8 cellular contexts compared by ENCODE assay signal in genomic region chr2:24972315-24972958, GRCh38. TPM values are rescaled to one million over a fixed set of nuclear protein-coding genes. Genes with fewer than 3 reads are reported as not detected.
DNase-seq lines count a peak whose midpoint lies in the region; ATAC-seq, FAIRE-seq and TF ChIP-seq lines count a peak whose summit lies in the region.

No MANE protein-coding gene starts in this region.

- no peaks in the 10 kb centered on the region for H3K27me3 Mint-ChIP-seq in H9 (ENCODE audit: low read depth)
- H3K27me3 Mint-ChIP-seq in activated naive CD4-positive, alpha-beta T cell treated with anti-CD3 and anti-CD28 coated beads for 36 hours (ENCODE audit: low read depth): no peaks in the 10 kb centered on the region

- no peak overlapping the region for H3K56ac ChIP-seq in H9 (ENCODE audit: insufficient read length, low read depth, low read length)

- no peak overlapping the region for H4K8ac ChIP-seq in H9 (replicated peaks; ENCODE audit: insufficient read length, low read depth, low read length)

- H3K4me3 ChIP-seq in AG09309 (ENCODE audit: control insufficient read depth, low read depth, low read length): peak overlapping the region; percentile 85
- H3K4me3 ChIP-seq in pancreas: peak overlapping the region; percentile 48 to 68 (median 66)

- peak overlapping the region; percentile 2 for H2AFZ ChIP-seq in H9 (ENCODE audit: low read length)

- H3K27me3 ChIP-seq in H9 (ENCODE audit: insufficient read depth, low read length): no peaks in the 10 kb centered on the region
- no peaks in the 10 kb centered on the region for H3K27me3 ChIP-seq in pancreas

- H3K23me2 ChIP-seq in H9 (ENCODE audit: insufficient read length, low read depth, low read length, poor library complexity, severe bottlenecking): peaks cover 14% of the 10 kb centered on the region

- no peak overlapping the region for H4K91ac ChIP-seq in H9 (ENCODE audit: insufficient read length, low read depth, low read length)

- no peak overlapping the region for H3K23ac ChIP-seq in H9 (ENCODE audit: insufficient read length, low read depth, low read length)

- H3K9me3 Mint-ChIP-seq in H9: peaks cover 0 to 3% of the 10 kb centered on the region in 2 experiments; a peak in 2 of 5 replicates
- no peaks in the 10 kb centered on the region for H3K9me3 Mint-ChIP-seq in activated naive CD4-positive, alpha-beta T cell treated with anti-CD3 and anti-CD28 coated beads for 36 hours

- no peak overlapping the region for H3T11ph ChIP-seq in H9 (ENCODE audit: low read length)

- H2AK5ac ChIP-seq in H9 (ENCODE audit: insufficient read length, low read length): no peak overlapping the region

- H2BK20ac ChIP-seq in H9 (ENCODE audit: low read depth, low read length, poor library complexity, severe bottlenecking): no peak overlapping the region

- no peaks in the 10 kb centered on the region for H4K20me1 ChIP-seq in H9 (ENCODE audit: control insufficient read depth, insufficient read depth, insufficient read length)

- H3K18ac ChIP-seq in H9 (ENCODE audit: insufficient read length, low read depth, low read length): peak overlapping the region; percentile 89

- no peak overlapping the region for H2BK120ac ChIP-seq in H9 (ENCODE audit: low read depth, low read length, poor library complexity, severe bottlenecking)

- H3K36me3 ChIP-seq in pancreas: peaks cover 0 to under 1% (median 0%) of the 10 kb centered on the region in 3 donors

- no peak overlapping the region for H3K27ac ChIP-seq in H9 (ENCODE audit: insufficient read length, low read depth, low read length)
- H3K27ac ChIP-seq in pancreas: peak overlapping the region; percentile 98 to 100 (median 98)

- H4K5ac ChIP-seq in H9 (ENCODE audit: insufficient read length, low read depth, low read length): no peak overlapping the region

- DNase-seq in AG09309 (ENCODE audit: low read depth): no peak
- no peak for DNase-seq in H9
- peak; percentile 65 for DNase-seq in OCI-M1 (lab: John Stamatoyannopoulos, UW)
- DNase-seq in activated naive CD4-positive, alpha-beta T cell treated with anti-CD3 and anti-CD28 coated beads for 36 hours: peak; percentile 52
- peak; percentile 12 for DNase-seq in glomerular visceral epithelial cell (ENCODE audit: extremely low spot score)
- DNase-seq in pancreas: peak in 5 of 6 donors; percentile 39 to 69 (median 50)
- no peak for DNase-seq in NCI-H774 (lab: John Stamatoyannopoulos, UW)
- no peak for DNase-seq in islet precursor cell

- peak overlapping the region; percentile 89 for H3K4me2 ChIP-seq in H9 (ENCODE audit: insufficient read depth, insufficient read length, low read length)

- FAIRE-seq in pancreas (lab: Jason Lieb, UNC): no peak

- no peak overlapping the region for H2BK5ac ChIP-seq in H9 (ENCODE audit: insufficient read length, low read length)

- H3K4me1 ChIP-seq in H9 (ENCODE audit: insufficient read depth, low read length) (no peaks in the 10 kb centered on the region), pancreas (peaks cover 0 to 12% (median 6%) of the 10 kb centered on the region in 3 donors)

- peak overlapping the region; percentile 82; the same call in 1 of the 2 replicates for H3K14ac ChIP-seq in H9 (ENCODE audit: insufficient read depth, low read length)

- TF ChIP-seq CTCF in AG09309 (IDR thresholded peaks at IDR 0.05; ENCODE audit: control insufficient read depth, insufficient read depth, low read depth, low read length, missing control alignments) (no peak), H9 (conservative IDR thresholded peaks at IDR 0.05) (no peak), pancreas (IDR thresholded peaks at IDR 0.05) (no peak)

- ATAC-seq in pancreas: peak; percentile 24 to 39 (median 33)

- H3K79me1 ChIP-seq in H9 (ENCODE audit: insufficient read depth, low read depth, low read length, poor library complexity, severe bottlenecking): no peaks in the 10 kb centered on the region

- CTCF ChIA-PET in activated naive CD4-positive, alpha-beta T cell treated with anti-CD3 and anti-CD28 coated beads for 36 hours (lab: Charles Lee): interaction anchor here (1.0 to 7.2 kb wide), 3 partner anchors 71 to 223 kb away, joined by 3 to 163 read pairs (median 6); no protein-coding TSS in a partner anchor

- H3K9me3 ChIP-seq in H9 (ENCODE audit: control insufficient read depth, low read depth, low read length) (no peaks in the 10 kb centered on the region), pancreas (no peaks in the 10 kb centered on the region)

- H3K9ac ChIP-seq in H9 (ENCODE audit: extremely low read depth, insufficient read length, low read length): peak overlapping the region; percentile 85

- WGBS in H9 (ENCODE audit: extremely low coverage, insufficient read length, low lambda C conversion rate): no CpG with 5 or more reads among the region's 19 CpGs
- 0% methylated on average over 19 of the region's 19 CpGs for WGBS in pancreas, 2 donors

- H3K4me3 Mint-ChIP-seq in H9: peak overlapping the region; percentile 96 to 98
- H3K4me3 Mint-ChIP-seq in activated naive CD4-positive, alpha-beta T cell treated with anti-CD3 and anti-CD28 coated beads for 36 hours: peak overlapping the region; percentile 99

- H2BK15ac ChIP-seq in H9 (ENCODE audit: low read depth, low read length): no peak overlapping the region

- intact Hi-C loops in activated naive CD4-positive, alpha-beta T cell treated with anti-CD3 and anti-CD28 coated beads for 36 hours (cut with micrococcal nuclease): loop anchor here (1.0 to 10.0 kb wide), 12 partner anchors 70 to 1045 kb away; partner anchors contain the start of genes ATAD2B, DTNB, EFR3B and SF3B6
- intact Hi-C loops in pancreas (cut with DNase I): loop anchor here in 1 of 3 donors (10.0 kb wide), 1 partner anchor 162 kb away; no protein-coding TSS in a partner anchor

- H3K27ac Mint-ChIP-seq in H9: peak overlapping the region; percentile 99 to 100 (median 99)
- peak overlapping the region; percentile 100 for H3K27ac Mint-ChIP-seq in activated naive CD4-positive, alpha-beta T cell treated with anti-CD3 and anti-CD28 coated beads for 36 hours

- 0 out of 2 replicates have a peak, but pooled peaks cover 2% of the 10 kb centered on the region for H3K79me2 ChIP-seq in H9 (ENCODE audit: insufficient read depth, low read length)

- no peaks in the 10 kb centered on the region for H3K36me3 Mint-ChIP-seq in H9 (ENCODE audit: insufficient read depth in 1 of 3, low read depth in 3 of 3)
- peaks cover 12% of the 10 kb centered on the region for H3K36me3 Mint-ChIP-seq in activated naive CD4-positive, alpha-beta T cell treated with anti-CD3 and anti-CD28 coated beads for 36 hours (ENCODE audit: low read depth)

- peaks cover 10 to 11% of the 10 kb centered on the region in 2 experiments; a peak in 3 of 4 replicates for H3K4me1 Mint-ChIP-seq in H9
- H3K4me1 Mint-ChIP-seq in activated naive CD4-positive, alpha-beta T cell treated with anti-CD3 and anti-CD28 coated beads for 36 hours (ENCODE audit: low read depth): peaks cover 20% of the 10 kb centered on the region

- H3K4ac ChIP-seq in H9 (ENCODE audit: low read depth, low read length): no peak overlapping the region; the same call in 1 of the 2 replicates

- H2BK12ac ChIP-seq in H9 (ENCODE audit: insufficient read length, low read depth, low read length): no peak overlapping the region

RNA-seq across cellular contexts. Expression of gene DNAJC27, which starts 0.7 kb away (rescaled TPM):
- total RNA-seq in H9 (2021): 4.6 and 5.1 TPM in 2 replicates
- 1 to 10 TPM; 5.3 to 6.0 TPM for total RNA-seq in activated naive CD4-positive, alpha-beta T cell treated with anti-CD3 and anti-CD28 coated beads for 36 hours
- 1 to 10 TPM; 1.9 to 4.7 (median 3.2) TPM for total RNA-seq in pancreas
- polyA plus RNA-seq in pancreas: 1 to 10 TPM; 1.8 to 3.6 TPM

RNA-seq across cellular contexts. Expression of gene ADCY3, which starts 52.4 kb away (rescaled TPM):
- total RNA-seq in H9 (2021) (39.5 and 43.0 TPM in 2 replicates), pancreas (10 to 100 TPM in 3 of 6 donors, 1 to 10 TPM in 3; 4.7 to 19.0 (median 10.2) TPM)
- total RNA-seq in activated naive CD4-positive, alpha-beta T cell treated with anti-CD3 and anti-CD28 coated beads for 36 hours: 10 to 100 TPM; 44.8 to 49.9 TPM
- 10 to 100 TPM in 1 of 2 donors, 1 to 10 TPM in 1; 9.1 to 29.4 TPM for polyA plus RNA-seq in pancreas

Comparison
In these comparisons a context has a peak if more than half of its experiments do, and no peak if none do; other contexts are left out.
1. DNase-seq: peak in OCI-M1 (single experiment), activated naive CD4-positive, alpha-beta T cell treated with anti-CD3 and anti-CD28 coated beads for 36 hours (single experiment), glomerular visceral epithelial cell (single experiment) and pancreas (5 of 6); none in AG09309 (single experiment), H9 (single experiment), NCI-H774 (single experiment) and islet precursor cell (single experiment).